ENCODE assay signal across 1 cellular context in genomic region chr5:42994285-42995151, GRCh38.
TF ChIP-seq lines count a peak whose summit lies in the region.

No MANE protein-coding gene starts in this region.

TF ChIP-seq in K562, 482 proteins besides CTCF, POLR2A, EP300 and RAD21 (continued from another document and continues in another):
- TF ChIP-seq BMI1 (IDR thresholded peaks at IDR 0.05; ENCODE audit: low read length): no peak
- TF ChIP-seq, protein P1, sequence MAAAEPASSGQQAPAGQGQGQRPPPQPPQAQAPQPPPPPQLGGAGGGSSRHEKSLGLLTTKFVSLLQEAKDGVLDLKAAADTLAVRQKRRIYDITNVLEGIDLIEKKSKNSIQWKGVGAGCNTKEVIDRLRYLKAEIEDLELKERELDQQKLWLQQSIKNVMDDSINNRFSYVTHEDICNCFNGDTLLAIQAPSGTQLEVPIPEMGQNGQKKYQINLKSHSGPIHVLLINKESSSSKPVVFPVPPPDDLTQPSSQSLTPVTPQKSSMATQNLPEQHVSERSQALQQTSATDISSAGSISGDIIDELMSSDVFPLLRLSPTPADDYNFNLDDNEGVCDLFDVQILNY (CRISPR knock-in tag; IDR thresholded peaks at IDR 0.05): no peak
- TF ChIP-seq IFI16 (CRISPR knock-in tag; IDR thresholded peaks at IDR 0.05): no peak
- no peak for TF ChIP-seq YBX1 (IDR thresholded peaks at IDR 0.05)
- no peak for TF ChIP-seq PHB2 (IDR thresholded peaks at IDR 0.05; ENCODE audit: low read depth)
- no peak for TF ChIP-seq TSC22D4 (tag; IDR thresholded peaks at IDR 0.05)
- no peak for TF ChIP-seq HNRNPK (IDR thresholded peaks at IDR 0.05; ENCODE audit: low read depth, low read length, poor library complexity, severe bottlenecking)
- TF ChIP-seq, protein P2, sequence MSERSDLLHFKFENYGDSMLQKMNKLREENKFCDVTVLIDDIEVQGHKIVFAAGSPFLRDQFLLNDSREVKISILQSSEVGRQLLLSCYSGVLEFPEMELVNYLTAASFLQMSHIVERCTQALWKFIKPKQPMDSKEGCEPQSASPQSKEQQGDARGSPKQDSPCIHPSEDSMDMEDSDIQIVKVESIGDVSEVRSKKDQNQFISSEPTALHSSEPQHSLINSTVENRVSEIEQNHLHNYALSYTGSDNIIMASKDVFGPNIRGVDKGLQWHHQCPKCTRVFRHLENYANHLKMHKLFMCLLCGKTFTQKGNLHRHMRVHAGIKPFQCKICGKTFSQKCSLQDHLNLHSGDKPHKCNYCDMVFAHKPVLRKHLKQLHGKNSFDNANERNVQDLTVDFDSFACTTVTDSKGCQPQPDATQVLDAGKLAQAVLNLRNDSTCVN (CRISPR knock-in tag; IDR thresholded peaks at IDR 0.05): no peak
- no peak for TF ChIP-seq MTA1 (IDR thresholded peaks at IDR 0.05; ENCODE audit: borderline replicate concordance)
- TF ChIP-seq PRPF4 (IDR thresholded peaks at IDR 0.05; ENCODE audit: insufficient read depth, low read depth, low read length, poor library complexity, severe bottlenecking): no peak
- no peak for TF ChIP-seq ASH1L (IDR thresholded peaks at IDR 0.05; ENCODE audit: borderline replicate concordance, low read depth, partially characterized antibody)
- no peak for TF ChIP-seq EHMT2 (IDR thresholded peaks at IDR 0.05)
- TF ChIP-seq HMGN3 (IDR thresholded peaks at IDR 0.05; ENCODE audit: borderline replicate concordance, extremely low read depth, insufficient read length, low read depth, low read length): no peak
- TF ChIP-seq CHD4 (IDR thresholded peaks at IDR 0.05; ENCODE audit: insufficient read depth, insufficient replicate concordance, low read depth, low read length, poor library complexity, severe bottlenecking): no peak
- no peak for TF ChIP-seq FOXA3 (CRISPR knock-in tag; conservative IDR thresholded peaks at IDR 0.05 in 1 of 2, IDR thresholded peaks at IDR 0.05 in 1 of 2)
- no peak for TF ChIP-seq MYNN (IDR thresholded peaks at IDR 0.05)
- TF ChIP-seq MYNN (CRISPR knock-in tag; IDR thresholded peaks at IDR 0.05): no peak
- TF ChIP-seq ZNF507 (tag; conservative IDR thresholded peaks at IDR 0.05): no peak
- no peak for TF ChIP-seq ZNF146 (CRISPR knock-in tag; IDR thresholded peaks at IDR 0.05; ENCODE audit: unreplicated experiment)
- TF ChIP-seq, protein P3, sequence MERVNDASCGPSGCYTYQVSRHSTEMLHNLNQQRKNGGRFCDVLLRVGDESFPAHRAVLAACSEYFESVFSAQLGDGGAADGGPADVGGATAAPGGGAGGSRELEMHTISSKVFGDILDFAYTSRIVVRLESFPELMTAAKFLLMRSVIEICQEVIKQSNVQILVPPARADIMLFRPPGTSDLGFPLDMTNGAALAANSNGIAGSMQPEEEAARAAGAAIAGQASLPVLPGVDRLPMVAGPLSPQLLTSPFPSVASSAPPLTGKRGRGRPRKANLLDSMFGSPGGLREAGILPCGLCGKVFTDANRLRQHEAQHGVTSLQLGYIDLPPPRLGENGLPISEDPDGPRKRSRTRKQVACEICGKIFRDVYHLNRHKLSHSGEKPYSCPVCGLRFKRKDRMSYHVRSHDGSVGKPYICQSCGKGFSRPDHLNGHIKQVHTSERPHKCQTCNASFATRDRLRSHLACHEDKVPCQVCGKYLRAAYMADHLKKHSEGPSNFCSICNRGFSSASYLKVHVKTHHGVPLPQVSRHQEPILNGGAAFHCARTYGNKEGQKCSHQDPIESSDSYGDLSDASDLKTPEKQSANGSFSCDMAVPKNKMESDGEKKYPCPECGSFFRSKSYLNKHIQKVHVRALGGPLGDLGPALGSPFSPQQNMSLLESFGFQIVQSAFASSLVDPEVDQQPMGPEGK (CRISPR knock-in tag; IDR thresholded peaks at IDR 0.05; ENCODE audit: borderline replicate concordance): no peak; the same call in 1 of the 2 replicates
- no peak for TF ChIP-seq FOXA1 (IDR thresholded peaks at IDR 0.05; ENCODE audit: borderline replicate concordance)
- TF ChIP-seq, protein P4, sequence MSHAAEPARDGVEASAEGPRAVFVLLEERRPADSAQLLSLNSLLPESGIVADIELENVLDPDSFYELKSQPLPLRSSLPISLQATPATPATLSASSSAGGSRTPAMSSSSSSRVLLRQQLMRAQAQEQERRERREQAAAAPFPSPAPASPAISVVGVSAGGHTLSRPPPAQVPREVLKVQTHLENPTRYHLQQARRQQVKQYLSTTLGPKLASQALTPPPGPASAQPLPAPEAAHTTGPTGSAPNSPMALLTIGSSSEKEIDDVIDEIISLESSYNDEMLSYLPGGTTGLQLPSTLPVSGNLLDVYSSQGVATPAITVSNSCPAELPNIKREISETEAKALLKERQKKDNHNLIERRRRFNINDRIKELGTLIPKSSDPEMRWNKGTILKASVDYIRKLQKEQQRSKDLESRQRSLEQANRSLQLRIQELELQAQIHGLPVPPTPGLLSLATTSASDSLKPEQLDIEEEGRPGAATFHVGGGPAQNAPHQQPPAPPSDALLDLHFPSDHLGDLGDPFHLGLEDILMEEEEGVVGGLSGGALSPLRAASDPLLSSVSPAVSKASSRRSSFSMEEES (CRISPR knock-in tag; IDR thresholded peaks at IDR 0.05): no peak
- no peak for TF ChIP-seq PRMT5 (CRISPR knock-in tag; IDR thresholded peaks at IDR 0.05)
- no peak for TF ChIP-seq ZNF589 (CRISPR knock-in tag; IDR thresholded peaks at IDR 0.05; ENCODE audit: low read depth)
- TF ChIP-seq SREBF1 (IDR thresholded peaks at IDR 0.05; ENCODE audit: borderline replicate concordance, low read depth, low read length): no peak
- TF ChIP-seq PURB (CRISPR knock-in tag; IDR thresholded peaks at IDR 0.05; ENCODE audit: low read depth): no peak
- no peak for TF ChIP-seq ZNF77 (CRISPR knock-in tag; IDR thresholded peaks at IDR 0.05)
- TF ChIP-seq NR0B1 (IDR thresholded peaks at IDR 0.05; ENCODE audit: partially characterized antibody): no peak
- no peak for TF ChIP-seq SIX5 (IDR thresholded peaks at IDR 0.05; ENCODE audit: borderline replicate concordance in 1 of 2, insufficient read depth in 1 of 2, low read depth in 1 of 2, low read length in 2 of 2)
- TF ChIP-seq POLR3A (IDR thresholded peaks at IDR 0.05; ENCODE audit: borderline replicate concordance, extremely low read depth, insufficient read depth, insufficient read length): no peak
- no peak for TF ChIP-seq ZNF436 (CRISPR knock-in tag; IDR thresholded peaks at IDR 0.05)
- no peak for TF ChIP-seq JUNB (CRISPR knock-in tag; conservative IDR thresholded peaks at IDR 0.05)
- TF ChIP-seq POLR2H (tag; IDR thresholded peaks at IDR 0.05; ENCODE audit: low read depth): peak; percentile 59
- peak; percentile 63 for TF ChIP-seq TBP (optimal IDR thresholded peaks at IDR 0.05; ENCODE audit: low read depth, low read length)
- no peak for TF ChIP-seq ETS2 (tag; IDR thresholded peaks at IDR 0.05; ENCODE audit: borderline replicate concordance, poor library complexity, severe bottlenecking)
- TF ChIP-seq ZBTB43 (CRISPR knock-in tag; IDR thresholded peaks at IDR 0.05): no peak
- peak; percentile 66 for TF ChIP-seq EP400 (IDR thresholded peaks at IDR 0.05)
- no peak for TF ChIP-seq LARP7 (IDR thresholded peaks at IDR 0.05)
- TF ChIP-seq, protein P5, sequence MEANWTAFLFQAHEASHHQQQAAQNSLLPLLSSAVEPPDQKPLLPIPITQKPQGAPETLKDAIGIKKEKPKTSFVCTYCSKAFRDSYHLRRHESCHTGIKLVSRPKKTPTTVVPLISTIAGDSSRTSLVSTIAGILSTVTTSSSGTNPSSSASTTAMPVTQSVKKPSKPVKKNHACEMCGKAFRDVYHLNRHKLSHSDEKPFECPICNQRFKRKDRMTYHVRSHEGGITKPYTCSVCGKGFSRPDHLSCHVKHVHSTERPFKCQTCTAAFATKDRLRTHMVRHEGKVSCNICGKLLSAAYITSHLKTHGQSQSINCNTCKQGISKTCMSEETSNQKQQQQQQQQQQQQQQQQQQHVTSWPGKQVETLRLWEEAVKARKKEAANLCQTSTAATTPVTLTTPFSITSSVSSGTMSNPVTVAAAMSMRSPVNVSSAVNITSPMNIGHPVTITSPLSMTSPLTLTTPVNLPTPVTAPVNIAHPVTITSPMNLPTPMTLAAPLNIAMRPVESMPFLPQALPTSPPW (CRISPR knock-in tag; IDR thresholded peaks at IDR 0.05): peak; percentile 8; the same call in 1 of the 2 replicates
- TF ChIP-seq FOXK1 (CRISPR knock-in tag; IDR thresholded peaks at IDR 0.05; ENCODE audit: borderline replicate concordance): no peak
- TF ChIP-seq KHSRP (IDR thresholded peaks at IDR 0.05): no peak
- TF ChIP-seq RFX1 (IDR thresholded peaks at IDR 0.05): no peak
- TF ChIP-seq RBM22 (IDR thresholded peaks at IDR 0.05; ENCODE audit: low read depth, low read length, poor library complexity, severe bottlenecking): no peak
- no peak for TF ChIP-seq KLF6 (CRISPR knock-in tag; IDR thresholded peaks at IDR 0.05; ENCODE audit: borderline replicate concordance)
- no peak for TF ChIP-seq ZNF347 (CRISPR knock-in tag; IDR thresholded peaks at IDR 0.05; ENCODE audit: low read depth)
- TF ChIP-seq ARID3B (CRISPR knock-in tag; IDR thresholded peaks at IDR 0.05; ENCODE audit: borderline replicate concordance): no peak
- TF ChIP-seq, protein P6, sequence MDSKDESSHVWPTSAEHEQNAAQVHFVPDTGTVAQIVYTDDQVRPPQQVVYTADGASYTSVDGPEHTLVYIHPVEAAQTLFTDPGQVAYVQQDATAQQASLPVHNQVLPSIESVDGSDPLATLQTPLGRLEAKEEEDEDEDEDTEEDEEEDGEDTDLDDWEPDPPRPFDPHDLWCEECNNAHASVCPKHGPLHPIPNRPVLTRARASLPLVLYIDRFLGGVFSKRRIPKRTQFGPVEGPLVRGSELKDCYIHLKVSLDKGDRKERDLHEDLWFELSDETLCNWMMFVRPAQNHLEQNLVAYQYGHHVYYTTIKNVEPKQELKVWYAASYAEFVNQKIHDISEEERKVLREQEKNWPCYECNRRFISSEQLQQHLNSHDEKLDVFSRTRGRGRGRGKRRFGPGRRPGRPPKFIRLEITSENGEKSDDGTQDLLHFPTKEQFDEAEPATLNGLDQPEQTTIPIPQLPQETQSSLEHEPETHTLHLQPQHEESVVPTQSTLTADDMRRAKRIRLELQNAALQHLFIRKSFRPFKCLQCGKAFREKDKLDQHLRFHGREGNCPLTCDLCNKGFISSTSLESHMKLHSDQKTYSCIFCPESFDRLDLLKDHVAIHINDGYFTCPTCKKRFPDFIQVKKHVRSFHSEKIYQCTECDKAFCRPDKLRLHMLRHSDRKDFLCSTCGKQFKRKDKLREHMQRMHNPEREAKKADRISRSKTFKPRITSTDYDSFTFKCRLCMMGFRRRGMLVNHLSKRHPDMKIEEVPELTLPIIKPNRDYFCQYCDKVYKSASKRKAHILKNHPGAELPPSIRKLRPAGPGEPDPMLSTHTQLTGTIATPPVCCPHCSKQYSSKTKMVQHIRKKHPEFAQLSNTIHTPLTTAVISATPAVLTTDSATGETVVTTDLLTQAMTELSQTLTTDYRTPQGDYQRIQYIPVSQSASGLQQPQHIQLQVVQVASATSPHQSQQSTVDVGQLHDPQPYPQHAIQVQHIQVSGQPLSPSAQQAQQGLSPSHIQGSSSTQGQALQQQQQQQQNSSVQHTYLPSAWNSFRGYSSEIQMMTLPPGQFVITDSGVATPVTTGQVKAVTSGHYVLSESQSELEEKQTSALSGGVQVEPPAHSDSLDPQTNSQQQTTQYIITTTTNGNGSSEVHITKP (IDR thresholded peaks at IDR 0.05; ENCODE audit: partially characterized antibody): peak; percentile 27
- no peak for TF ChIP-seq SMARCA5 (IDR thresholded peaks at IDR 0.05)
- no peak for TF ChIP-seq CBFA2T2 (conservative IDR thresholded peaks at IDR 0.05)
- no peak for TF ChIP-seq PTTG1 (tag; IDR thresholded peaks at IDR 0.05; ENCODE audit: low read depth)
- TF ChIP-seq ZNF717 (CRISPR knock-in tag; IDR thresholded peaks at IDR 0.05): 0 out of 2 replicates have a peak, but pooled peaks have one; percentile 38
- no peak for TF ChIP-seq TOE1 (IDR thresholded peaks at IDR 0.05; ENCODE audit: borderline replicate concordance)
- TF ChIP-seq TOE1 (CRISPR knock-in tag; IDR thresholded peaks at IDR 0.05; ENCODE audit: borderline replicate concordance, low read depth): 0 out of 2 replicates have a peak, but pooled peaks have one; percentile 34
- TF ChIP-seq ZNF133 (CRISPR knock-in tag; IDR thresholded peaks at IDR 0.05): no peak
- TF ChIP-seq ZBTB2 (IDR thresholded peaks at IDR 0.05): no peak; the same call in 1 of the 2 replicates
